ENCODE assay signal across 18 cellular contexts in the genomic region with DNA sequence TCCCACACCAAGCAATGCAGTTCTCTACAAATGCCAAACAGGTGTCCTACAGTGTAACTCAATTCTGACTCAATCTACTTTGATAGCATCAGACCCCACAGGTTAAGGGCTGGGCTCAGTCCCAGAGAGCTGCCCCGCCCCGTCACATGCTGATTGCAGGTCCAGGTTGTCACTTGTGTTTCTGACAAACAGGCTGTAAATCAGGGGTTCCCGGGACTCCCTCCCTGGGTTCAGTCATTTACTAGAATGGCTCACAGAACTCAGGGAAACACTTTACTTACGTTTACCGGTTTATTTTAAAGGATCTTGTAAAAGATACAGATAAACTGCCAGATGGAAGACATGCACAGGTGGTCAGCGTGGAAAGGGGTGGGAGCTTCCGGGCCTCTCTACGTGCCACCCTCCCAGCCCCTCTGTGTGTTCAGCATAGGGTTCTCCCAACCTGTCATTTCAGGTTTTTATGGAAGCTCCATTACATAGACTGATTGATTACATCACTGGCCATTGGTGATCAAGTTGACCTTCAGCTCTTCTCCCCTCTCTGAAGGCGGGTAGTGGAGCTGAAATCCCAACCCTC. TPM values are rescaled to one million over a fixed set of nuclear protein-coding genes. Genes with fewer than 3 reads are reported as not detected.
DNase-seq lines count a peak whose midpoint lies in the region; ATAC-seq, FAIRE-seq and TF ChIP-seq lines count a peak whose summit lies in the region.
"Had no signal": no experiment of that assay in that cellular context is flagged by ENCODE, and none has a peak within 500 bp of the region (broad histone marks: within the 10 kb centered on the region; RNA-seq: fewer than 3 reads in every experiment).

No MANE protein-coding gene starts in this region.

- DNase-seq in COLO668 (lab: John Stamatoyannopoulos, UW; ENCODE audit: unreplicated experiment) = peak; percentile 40
- DNase-seq in LoVo (ENCODE audit: low spot score) = peak; percentile 77
- peak in 1 of 2 experiments; percentile 37 for DNase-seq in H1 (ENCODE audit: low read depth in 1 of 2, low spot score in 2 of 2)
- DNase-seq in osteocyte (ENCODE audit: extremely low spot score, unreplicated experiment) = peak; percentile 59
- DNase-seq in H54 (ENCODE audit: insufficient read length, low spot score) = no peak
- DNase-seq in GOT3 (lab: John Stamatoyannopoulos, UW) = no peak
- DNase-seq: amniotic stem cell; CD4-positive, CD25-positive, alpha-beta regulatory T cell; kidney; NCI-H1694; T-helper 9 cell had no signal

- H3K9me3 ChIP-seq in H1 (ENCODE audit: insufficient read depth in 2 of 2, low read depth in 1 of 2, low read length in 1 of 2) = no peaks in the 10 kb centered on the region
- H3K9me3 ChIP-seq: heart right ventricle had no signal

- no peaks in the 10 kb centered on the region for H3K36me3 ChIP-seq in H1 (ENCODE audit: control insufficient read depth in 2 of 4, insufficient read depth in 4 of 4, low read length in 3 of 4)
- H3K36me3 ChIP-seq: heart right ventricle had no signal

- no peak overlapping the region for H2AFZ ChIP-seq in H1 (ENCODE audit: low read length)
- H2AFZ ChIP-seq: parathyroid adenoma had no signal

- H2BK120ac ChIP-seq in H1 (replicated peaks; ENCODE audit: low read depth, low read length) = no peak overlapping the region

- H3K23ac ChIP-seq in H1 (ENCODE audit: insufficient read length) = no peak overlapping the region

- H3K4ac ChIP-seq in H1 (replicated peaks; ENCODE audit: insufficient read length, low read depth, low read length) = peak overlapping the region; percentile 32

- H3K27me3 Mint-ChIP-seq in osteocyte (ENCODE audit: unreplicated experiment) = peaks cover 39% of the 10 kb centered on the region
- H3K27me3 Mint-ChIP-seq: activated T-helper 17 cell treated with anti-CD3 and anti-CD28 coated beads, Interleukin-2, amount 50 U/mL, for 72 hours had no signal

- no peak overlapping the region for H3K4me3 Mint-ChIP-seq in osteocyte (ENCODE audit: unreplicated experiment)
- H3K4me3 Mint-ChIP-seq: activated T-helper 17 cell treated with anti-CD3 and anti-CD28 coated beads, Interleukin-2, amount 50 U/mL, for 72 hours; CD4-positive, CD25-positive, alpha-beta regulatory T cell; stimulated activated naive CD8-positive, alpha-beta T cell treated with anti-CD3 and anti-CD28 coated beads, Interleukin-15, Interleukin-2, amounts not matched to agents 100 ng/mL and 50 ng/mL, for 24 hours had no signal

- H3K23me2 ChIP-seq in H1 (ENCODE audit: low read depth, low read length) = no peaks in the 10 kb centered on the region

- POLR2A ChIA-PET in H1 (lab: Charles Lee; ENCODE audit: partially characterized antibody) = no interaction called here

- TF ChIP-seq RAD21 in H1 (IDR thresholded peaks at IDR 0.05 in 1 of 2, conservative IDR thresholded peaks at IDR 0.05 in 1 of 2; ENCODE audit: low read depth in 2 of 2, low read length in 2 of 2) = no peak

- no peaks in the 10 kb centered on the region for H3K27me3 ChIP-seq in H1 (replicated peaks in 1 of 4; ENCODE audit: control insufficient read depth in 3 of 4, extremely low read depth in 1 of 4, insufficient read depth in 3 of 4, low read length in 3 of 4)
- H3K27me3 ChIP-seq: heart right ventricle had no signal

- H3K4me1 Mint-ChIP-seq in osteocyte (ENCODE audit: unreplicated experiment) = peaks cover 23% of the 10 kb centered on the region
- H3K4me1 Mint-ChIP-seq: activated T-helper 17 cell treated with anti-CD3 and anti-CD28 coated beads, Interleukin-2, amount 50 U/mL, for 72 hours had no signal

- peak overlapping the region; percentile 50; the same call in 1 of the 2 replicates for H2BK12ac ChIP-seq in H1 (ENCODE audit: low read depth, low read length)

- no peak overlapping the region for H3K27ac ChIP-seq in H1 (ENCODE audit: low read depth, low read length)
- H3K27ac ChIP-seq: heart right ventricle, parathyroid adenoma had no signal

- no peak overlapping the region for H3K4me2 ChIP-seq in H1 (ENCODE audit: insufficient read depth in 1 of 2, low read depth in 2 of 2, low read length in 2 of 2)

- H4K91ac ChIP-seq in H1 (replicated peaks; ENCODE audit: insufficient read length, low read length) = no peak overlapping the region

- no peak overlapping the region for H4K5ac ChIP-seq in H1 (ENCODE audit: insufficient read length, low read depth, low read length)

- H2BK15ac ChIP-seq in H1 (ENCODE audit: low read length) = 0 out of 2 replicates have a peak overlapping the region, but pooled peaks have one; percentile 46

- CTCF ChIA-PET in H1 (lab: Charles Lee; ENCODE audit: partially characterized antibody) = interaction anchor here (0.6 to 1.5 kb wide), 5 partner anchors 9 to 190 kb away, joined by 3 to 4 read pairs (median 3); no protein-coding TSS in a partner anchor

- peak overlapping the region; percentile 52; the same call in 1 of the 2 replicates for H2BK5ac ChIP-seq in H1 (ENCODE audit: low read depth, low read length)

- no peak overlapping the region for H3K56ac ChIP-seq in H1 (replicated peaks; ENCODE audit: insufficient read length, low read depth, low read length)

- no peaks in the 10 kb centered on the region for H3K79me2 ChIP-seq in H1 (ENCODE audit: control insufficient read depth in 1 of 2, insufficient read depth in 2 of 2, low read length in 2 of 2)
- H3K79me2 ChIP-seq: parathyroid adenoma had no signal

- H4K20me1 ChIP-seq in H1 (replicated peaks in 1 of 2; ENCODE audit: control insufficient read depth in 1 of 2, insufficient read depth in 2 of 2, low read length in 2 of 2) = no peaks in the 10 kb centered on the region

- no peak overlapping the region for H3K9ac ChIP-seq in H1 (replicated peaks in 1 of 4; ENCODE audit: extremely low read depth in 1 of 4, low read depth in 3 of 4, low read length in 3 of 4)
- H3K9ac ChIP-seq: parathyroid adenoma had no signal

- H4K8ac ChIP-seq in H1 (ENCODE audit: extremely low read depth, insufficient read depth, low read length) = no peak overlapping the region

- H3K79me1 ChIP-seq in H1 (ENCODE audit: low read depth, low read length) = no peaks in the 10 kb centered on the region

- no peak overlapping the region; the same call in 1 of the 2 replicates for H3K18ac ChIP-seq in H1 (ENCODE audit: extremely low read depth, low read length)

- H3K27ac Mint-ChIP-seq in osteocyte (ENCODE audit: unreplicated experiment) = no peak overlapping the region
- H3K27ac Mint-ChIP-seq: activated T-helper 17 cell treated with anti-CD3 and anti-CD28 coated beads, Interleukin-2, amount 50 U/mL, for 72 hours; stimulated activated naive CD8-positive, alpha-beta T cell treated with anti-CD3 and anti-CD28 coated beads, Interleukin-15, Interleukin-2, amounts not matched to agents 100 ng/mL and 50 ng/mL, for 24 hours had no signal

- TF ChIP-seq CTCF in H1 (IDR thresholded peaks at IDR 0.05; ENCODE audit: control extremely low read depth in 1 of 3, insufficient read depth in 1 of 3, low read depth in 1 of 3, low read length in 3 of 3) = no peak
- no peak for TF ChIP-seq CTCF in osteocyte (IDR thresholded peaks at IDR 0.05)

- no peak for ATAC-seq in GM19035 (IDR thresholded peaks at IDR 0.05; ENCODE audit: unreplicated experiment)
- ATAC-seq: activated T-helper 17 cell treated with anti-CD3 and anti-CD28 coated beads, Interleukin-2, amount 50 U/mL, for 72 hours; heart right ventricle; Right ventricle myocardium inferior had no signal

- FAIRE-seq in H1 (lab: Jason Lieb, UNC) = no peak
- no peak for FAIRE-seq in H54 (lab: Jason Lieb, UNC)
- FAIRE-seq: G401.6, kidney had no signal

- TF ChIP-seq EP300 in H1 (IDR thresholded peaks at IDR 0.05; ENCODE audit: borderline replicate concordance in 1 of 2, low read depth in 2 of 2, low read length in 2 of 2) = no peak

- WGBS in H1 (ENCODE audit: extremely low coverage in 1 of 2, insufficient coverage in 1 of 2, insufficient read length in 1 of 2, insufficient replicate concordance in 2 of 2, low coverage in 1 of 2, low lambda C conversion rate in 2 of 2, missing lambda C conversion rate in 1 of 2), 2 experiments = 94% methylated on average over 9 of the region's 9 CpGs; no CpG with 5 or more reads in 1 of the 2 experiments

- 0 out of 2 replicates have a peak overlapping the region, but pooled peaks have one; percentile 48 for H2BK20ac ChIP-seq in H1 (ENCODE audit: low read length)

- no peaks in the 10 kb centered on the region for H3K9me3 Mint-ChIP-seq in osteocyte (ENCODE audit: unreplicated experiment)
- H3K9me3 Mint-ChIP-seq: activated T-helper 17 cell treated with anti-CD3 and anti-CD28 coated beads, Interleukin-2, amount 50 U/mL, for 72 hours; CD4-positive, CD25-positive, alpha-beta regulatory T cell; stimulated activated naive CD8-positive, alpha-beta T cell treated with anti-CD3 and anti-CD28 coated beads, Interleukin-15, Interleukin-2, amounts not matched to agents 100 ng/mL and 50 ng/mL, for 24 hours had no signal

- no peak overlapping the region for H3K4me3 ChIP-seq in H1 (ENCODE audit: extremely low read depth in 1 of 4, insufficient read depth in 2 of 4, low read depth in 3 of 4, low read length in 4 of 4)
- H3K4me3 ChIP-seq: heart right ventricle had no signal

- TF ChIP-seq POLR2A in H1 (IDR thresholded peaks at IDR 0.05; ENCODE audit: control extremely low read depth in 1 of 2, low read depth in 2 of 2, low read length in 2 of 2) = no peak
- TF ChIP-seq POLR2A in H54 (IDR thresholded peaks at IDR 0.05; ENCODE audit: low read depth, low read length) = no peak

- no peak overlapping the region for H2AK5ac ChIP-seq in H1 (ENCODE audit: low read depth, low read length)

- peaks cover 4 to 23% (median 15%) of the 10 kb centered on the region in 4 experiments for H3K4me1 ChIP-seq in H1 (replicated peaks in 1 of 4; ENCODE audit: control insufficient read depth in 3 of 4, insufficient read depth in 4 of 4, low read length in 3 of 4)
- H3K4me1 ChIP-seq: parathyroid adenoma had no signal

- H3K14ac ChIP-seq in H1 (ENCODE audit: insufficient read length) = no peak overlapping the region

- no peaks in the 10 kb centered on the region for H3K36me3 Mint-ChIP-seq in osteocyte (ENCODE audit: unreplicated experiment)
- H3K36me3 Mint-ChIP-seq: CD4-positive, CD25-positive, alpha-beta regulatory T cell had no signal

TF ChIP-seq in H1, 55 proteins besides CTCF, POLR2A, EP300 and RAD21 (continues in another document):
- TF ChIP-seq EGR1 (IDR thresholded peaks at IDR 0.05; ENCODE audit: borderline replicate concordance, low read depth, low read length) = no peak
- no peak for TF ChIP-seq TEAD4 (IDR thresholded peaks at IDR 0.05; ENCODE audit: low read depth, low read length)

RNA-seq across cellular contexts. Expression of gene KLF13, which starts 28.7 kb away (rescaled TPM):
- 32.4 and 33.4 TPM in 2 replicates for total RNA-seq in H1 (2021; fragmentation: NEBNext Ultra II Directional; extraction: Animal tissue kit (Norgen Biotek cat#: 25700))
- 15.7 and 18.3 TPM in 2 replicates for polyA plus RNA-seq in H1 (2011; rRNA removed)
- 16.2 TPM for polyA plus RNA-seq in H1 (2011; cell fraction: cytosol; rRNA removed)
- polyA plus RNA-seq in H1 (2011; cell fraction: nucleus; rRNA removed) = 17.3 TPM
- 21.5 to 39.3 TPM (median 24.4 TPM) in 4 replicates for polyA plus RNA-seq in H1 (2012, experiment 1 of 2)
- polyA plus RNA-seq in H1 (2012, experiment 2 of 2) = 13.0 TPM
- polyA plus RNA-seq in H1 (2013, experiment 1 of 2) = 34.5 TPM
- 37.8 TPM for polyA plus RNA-seq in H1 (2013, experiment 2 of 2)
- 15.4 and 21.4 TPM in 2 replicates for polyA minus RNA-seq in H1 (2011; rRNA and poly(A)+ RNA removed)
- polyA minus RNA-seq in H1 (2011; cell fraction: cytosol; rRNA and poly(A)+ RNA removed) = 21.7 TPM
- polyA minus RNA-seq in H1 (2011; cell fraction: nucleus; rRNA and poly(A)+ RNA removed) = 10.9 TPM
- total RNA-seq in osteocyte = 54.5 and 57.7 TPM in 2 replicates

Comparison
In these comparisons a context has a peak if more than half of its experiments do, and no peak if none do; other contexts are left out.
1. DNase-seq: peak in COLO668 (single experiment), LoVo (single experiment) and osteocyte (single experiment); none in H54 (single experiment) and GOT3 (single experiment).